In genomic region chr6:108961985-108962384, GRCh38 we compare ENCODE assay signal across 23 cellular contexts.
A peak's percentile ranks its signal among the peaks of the same experiment; 100 is the strongest.
DNase-seq lines count a peak whose midpoint lies in the region; FAIRE-seq and TF ChIP-seq lines count a peak whose summit lies in the region.
"Had no signal": no experiment of that assay in that cellular context is flagged by ENCODE, and none has a peak within 500 bp of the region (broad histone marks: within the 10 kb centered on the region; RNA-seq: fewer than 3 reads in every experiment).

No MANE protein-coding gene starts in this region.

- H3K36me3 ChIP-seq in breast epithelium: no peaks in the 10 kb centered on the region

- H3K36me3 Mint-ChIP-seq in MCF 10A (ENCODE audit: insufficient read depth, unreplicated experiment): no peaks in the 10 kb centered on the region
- H3K36me3 Mint-ChIP-seq: natural killer cell treated with Interleukin-12 subunit alpha and Interleukin-12 subunit beta and Interleukin-15 and Interleukin-18, amount 100 ng/mL, for 72 hours had no signal

- peak overlapping the region; percentile 19 for H3K27ac Mint-ChIP-seq in MCF 10A (ENCODE audit: low read depth, unreplicated experiment)
- H3K27ac Mint-ChIP-seq: activated CD4-positive, alpha-beta T cell treated with anti-CD3 and anti-CD28 coated beads, Interleukin-2, amount 10 ng/mL, durations not matched to agents 7 days and 5 days; effector memory CD8-positive, alpha-beta T cell; IgD-negative memory B cell; natural killer cell treated with Interleukin-12 subunit alpha and Interleukin-12 subunit beta and Interleukin-15 and Interleukin-18, amount 100 ng/mL, for 72 hours had no signal

- DNase-seq in MCF 10A (ENCODE audit: unreplicated experiment) (no peak), breast epithelium (ENCODE audit: low spot score in 2 of 2) (no peak), astrocyte of the spinal cord (ENCODE audit: low read depth, low spot score) (peak; percentile 54), fibroblast of the aortic adventitia (ENCODE audit: low read depth) (peak; percentile 97), stromal cell of bone marrow (ENCODE audit: low read depth) (peak; percentile 52), H54 (ENCODE audit: insufficient read length, low spot score) (no peak), COLO668 (lab: John Stamatoyannopoulos, UW; ENCODE audit: unreplicated experiment) (no peak), SHP77 treated with DMSO at 0.1 percent for 48 hours (lab: John Stamatoyannopoulos, UW) (no peak)
- DNase-seq: activated CD4-positive, alpha-beta T cell treated with anti-CD3 and anti-CD28 coated beads, Interleukin-2, amount 10 ng/mL, durations not matched to agents 7 days and 5 days; activated CD8-positive, alpha-beta memory T cell treated with anti-CD3 and anti-CD28 coated beads, Interleukin-2, amount 50 U/mL, for 48 hours; activated effector memory CD4-positive, alpha-beta T cell treated with anti-CD3 and anti-CD28 coated beads, Interleukin-2, amount 50 U/mL, for 16 hours; DMS 273 treated with DMSO at 0.1 percent for 48 hours; effector memory CD8-positive, alpha-beta T cell; NCI-H69; SIG-M5; stimulated activated CD4-positive, alpha-beta T cell treated with anti-CD3 and anti-CD28 coated beads, Interleukin-4, amount 100 ng/mL, for 24 hours; T-helper 1 cell had no signal

- H3K4me3 ChIP-seq in breast epithelium (no peak overlapping the region), astrocyte of the spinal cord (ENCODE audit: low read depth, low read length) (no peak overlapping the region), fibroblast of the aortic adventitia (ENCODE audit: low read depth, low read length) (no peak overlapping the region)
- H3K4me3 ChIP-seq: smooth muscle cell had no signal

- in situ Hi-C loops in astrocyte of the spinal cord (cut with HindIII; ENCODE audit: low sequenced_read_pairs): no loop called here

- H3K9me3 ChIP-seq in breast epithelium: no peaks in the 10 kb centered on the region

- no peak for FAIRE-seq in H54 (lab: Jason Lieb, UNC)

- no TSS peak for BruUV-seq in MCF 10A (replicated peaks; lab: Mats Ljungman, UMichigan)

- H3K4me1 Mint-ChIP-seq in MCF 10A (ENCODE audit: insufficient read depth, unreplicated experiment): peaks cover 23% of the 10 kb centered on the region

- H3K4me1 ChIP-seq in breast epithelium: no peaks in the 10 kb centered on the region

- intact Hi-C loops in MCF 10A (cut with micrococcal nuclease) (no loop called here), breast epithelium (cut with DNase I; ENCODE audit: low total_unique reads) (no loop called here)

- H3K4me3 Mint-ChIP-seq in MCF 10A (ENCODE audit: unreplicated experiment): no peak overlapping the region
- H3K4me3 Mint-ChIP-seq: activated CD4-positive, alpha-beta T cell treated with anti-CD3 and anti-CD28 coated beads, Interleukin-2, amount 10 ng/mL, durations not matched to agents 7 days and 5 days; effector memory CD8-positive, alpha-beta T cell; IgD-negative memory B cell; natural killer cell treated with Interleukin-12 subunit alpha and Interleukin-12 subunit beta and Interleukin-15 and Interleukin-18, amount 100 ng/mL, for 72 hours had no signal

- H3K27ac ChIP-seq in breast epithelium: no peak overlapping the region
- H3K27ac ChIP-seq: 22Rv1, C4-2B, HL-60 had no signal

- POLR2A ChIA-PET in MCF 10A (lab: Yijun Ruan, JAX): interaction anchor here (0.6 to 0.7 kb wide), 2 partner anchors 15 to 47 kb away, joined by 3 read pairs; no protein-coding TSS in a partner anchor

- CTCF ChIA-PET in MCF 10A (lab: Yijun Ruan, JAX): interaction anchor here (0.7 to 0.9 kb wide), 2 partner anchors 56 to 123 kb away, joined by 3 read pairs; no protein-coding TSS in a partner anchor

- H3K9me3 Mint-ChIP-seq in MCF 10A (ENCODE audit: unreplicated experiment): no peaks in the 10 kb centered on the region
- H3K9me3 Mint-ChIP-seq: activated CD4-positive, alpha-beta T cell treated with anti-CD3 and anti-CD28 coated beads, Interleukin-2, amount 10 ng/mL, durations not matched to agents 7 days and 5 days; effector memory CD8-positive, alpha-beta T cell; IgD-negative memory B cell; natural killer cell treated with Interleukin-12 subunit alpha and Interleukin-12 subunit beta and Interleukin-15 and Interleukin-18, amount 100 ng/mL, for 72 hours had no signal

- TF ChIP-seq CTCF in MCF 10A (IDR thresholded peaks at IDR 0.05; ENCODE audit: unreplicated experiment) (no peak), breast epithelium (IDR thresholded peaks at IDR 0.05) (no peak), astrocyte of the spinal cord (IDR thresholded peaks at IDR 0.05; ENCODE audit: low read depth, low read length) (no peak), fibroblast of the aortic adventitia (IDR thresholded peaks at IDR 0.05; ENCODE audit: insufficient read depth, low read length) (no peak)

- TF ChIP-seq POLR2A in breast epithelium (IDR thresholded peaks at IDR 0.05) (no peak), H54 (IDR thresholded peaks at IDR 0.05; ENCODE audit: low read depth, low read length) (no peak)

- H3K27me3 Mint-ChIP-seq in MCF 10A (ENCODE audit: insufficient read depth, unreplicated experiment): no peaks in the 10 kb centered on the region
- H3K27me3 Mint-ChIP-seq: activated CD4-positive, alpha-beta T cell treated with anti-CD3 and anti-CD28 coated beads, Interleukin-2, amount 10 ng/mL, durations not matched to agents 7 days and 5 days; effector memory CD8-positive, alpha-beta T cell; natural killer cell treated with Interleukin-12 subunit alpha and Interleukin-12 subunit beta and Interleukin-15 and Interleukin-18, amount 100 ng/mL, for 72 hours had no signal

- no peaks in the 10 kb centered on the region for H3K27me3 ChIP-seq in breast epithelium

Comparison
In these comparisons a context has a peak if more than half of its experiments do, and no peak if none do; other contexts are left out.
1. DNase-seq: peak in astrocyte of the spinal cord (single experiment), fibroblast of the aortic adventitia (single experiment) and stromal cell of bone marrow (single experiment); none in MCF 10A (single experiment), breast epithelium (0 of 2), H54 (single experiment), COLO668 (single experiment) and SHP77 treated with DMSO at 0.1 percent for 48 hours (single experiment).